7 cellular contexts compared by ENCODE assay signal in the genomic region with DNA sequence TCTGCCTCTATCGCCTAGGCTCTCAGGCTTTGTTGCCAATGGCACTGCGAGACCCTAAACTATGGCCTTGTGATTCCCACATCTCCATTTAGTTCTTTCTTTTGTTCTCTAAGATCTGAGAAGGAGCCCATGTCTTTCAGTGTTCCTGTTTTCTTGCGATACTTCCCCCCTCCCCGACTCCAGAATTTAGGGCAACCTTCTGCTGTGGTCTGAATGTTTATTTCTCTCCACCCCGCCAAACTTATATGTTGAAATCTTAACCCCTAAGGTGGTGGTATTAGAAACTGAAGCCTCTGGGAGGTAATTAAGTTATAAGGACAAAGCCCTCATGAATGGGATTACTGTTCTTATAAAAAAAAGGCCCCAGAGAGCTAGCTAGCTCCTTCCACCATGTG. TPM values are rescaled to one million over a fixed set of nuclear protein-coding genes. Genes with fewer than 3 reads are reported as not detected.
A peak's percentile ranks its signal among the peaks of the same experiment; 100 is the strongest.
DNase-seq lines count a peak whose midpoint lies in the region; ATAC-seq and TF ChIP-seq lines count a peak whose summit lies in the region.

No MANE protein-coding gene starts in this region.

- peak overlapping the region; percentile 87 for H3K27ac ChIP-seq in fibroblast of lung (ENCODE audit: insufficient read depth, low read length)
- H3K27ac ChIP-seq in skin epidermis = peak overlapping the region in 20 of 21 experiments; percentile 29 to 93 (median 76)

- DNase-seq in HAP-1 (ENCODE audit: low spot score in 2 of 2) (peak in 1 of 2 experiments; percentile 65), SW480 (ENCODE audit: low spot score) (peak; percentile 27), fibroblast of lung (ENCODE audit: low read depth in 2 of 2) (no peak), NCI-H2196 treated with DMSO at 0.1 percent for 48 hours (lab: John Stamatoyannopoulos, UW; ENCODE audit: unreplicated experiment) (no peak)
- no peak for DNase-seq in effector CD8-positive, alpha-beta T cell (lab: John Stamatoyannopoulos, UW)

- H4K20me1 ChIP-seq in fibroblast of lung (ENCODE audit: control insufficient read depth, extremely low read depth, insufficient read depth, low read length) = no peaks in the 10 kb centered on the region

- H3K4me1 ChIP-seq in HAP-1 (peaks cover 54% of the 10 kb centered on the region), fibroblast of lung (ENCODE audit: control insufficient read depth, extremely low read depth, insufficient read depth, low read length) (peaks cover 13% of the 10 kb centered on the region)

- H3K27me3 ChIP-seq in HAP-1 (ENCODE audit: low read depth) (no peaks in the 10 kb centered on the region), fibroblast of lung (ENCODE audit: control insufficient read depth, insufficient read depth, low read length) (no peaks in the 10 kb centered on the region)

- H3K9me3 ChIP-seq in HAP-1 (0 out of 2 replicates have a peak, but pooled peaks cover 2% of the 10 kb centered on the region), fibroblast of lung (ENCODE audit: control insufficient read depth, insufficient read depth, low read depth, low read length) (no peaks in the 10 kb centered on the region)

- peak overlapping the region; percentile 98 for H2AFZ ChIP-seq in fibroblast of lung (ENCODE audit: low read length)

- H3K4me3 ChIP-seq in HAP-1 (peak overlapping the region; percentile 22), fibroblast of lung (replicated peaks in 1 of 4; ENCODE audit: control extremely low read depth in 1 of 4, insufficient read depth in 1 of 4, low read depth in 3 of 4, low read length in 4 of 4) (peak overlapping the region; percentile 19 to 50 (median 26)), skin epidermis (peak overlapping the region in 4 of 7 experiments; percentile 0 to 23 (median 4))

- peak overlapping the region; percentile 51 for H3K9ac ChIP-seq in fibroblast of lung (ENCODE audit: insufficient read depth, low read length)

- H3K4me2 ChIP-seq in fibroblast of lung (ENCODE audit: extremely low read depth, insufficient read depth, low read length) = peak overlapping the region; percentile 98

- TF ChIP-seq CTCF in fibroblast of lung (conservative IDR thresholded peaks at IDR 0.05 in 1 of 2, IDR thresholded peaks at IDR 0.05 in 1 of 2; ENCODE audit: low read depth in 1 of 2, low read length in 2 of 2) = no peak

- H3K36me3 ChIP-seq in HAP-1 (replicated peaks) (no peaks in the 10 kb centered on the region; the same call in 1 of the 2 replicates), fibroblast of lung (ENCODE audit: control insufficient read depth, insufficient read depth, low read length) (no peaks in the 10 kb centered on the region)

- in situ Hi-C loops in HAP-1 (cut with MboI; ENCODE audit: low sequenced_read_pairs) = no loop called here

- H3K79me2 ChIP-seq in fibroblast of lung (ENCODE audit: control insufficient read depth, insufficient read depth, low read length) = no peaks in the 10 kb centered on the region

- no peak for ATAC-seq in HG03095 (IDR thresholded peaks at IDR 0.05; ENCODE audit: unreplicated experiment)

RNA-seq across cellular contexts. Expression of gene TMC1, which starts 6.4 kb away (rescaled TPM):
- total RNA-seq in fibroblast of lung = 0.33 TPM in 1 of 2 replicates, not detected in the other
- polyA plus RNA-seq in fibroblast of lung = 0.02 and 0.27 TPM in 2 replicates
- polyA plus RNA-seq in fibroblast of lung (2012) = 0.28 TPM in 1 of 2 replicates, not detected in the other
- polyA minus RNA-seq in fibroblast of lung (ENCODE audit: low replicate concordance) = not detected in 2 replicates
